Comparison of ENCODE assay signal across 18 cellular contexts in the genomic region with DNA sequence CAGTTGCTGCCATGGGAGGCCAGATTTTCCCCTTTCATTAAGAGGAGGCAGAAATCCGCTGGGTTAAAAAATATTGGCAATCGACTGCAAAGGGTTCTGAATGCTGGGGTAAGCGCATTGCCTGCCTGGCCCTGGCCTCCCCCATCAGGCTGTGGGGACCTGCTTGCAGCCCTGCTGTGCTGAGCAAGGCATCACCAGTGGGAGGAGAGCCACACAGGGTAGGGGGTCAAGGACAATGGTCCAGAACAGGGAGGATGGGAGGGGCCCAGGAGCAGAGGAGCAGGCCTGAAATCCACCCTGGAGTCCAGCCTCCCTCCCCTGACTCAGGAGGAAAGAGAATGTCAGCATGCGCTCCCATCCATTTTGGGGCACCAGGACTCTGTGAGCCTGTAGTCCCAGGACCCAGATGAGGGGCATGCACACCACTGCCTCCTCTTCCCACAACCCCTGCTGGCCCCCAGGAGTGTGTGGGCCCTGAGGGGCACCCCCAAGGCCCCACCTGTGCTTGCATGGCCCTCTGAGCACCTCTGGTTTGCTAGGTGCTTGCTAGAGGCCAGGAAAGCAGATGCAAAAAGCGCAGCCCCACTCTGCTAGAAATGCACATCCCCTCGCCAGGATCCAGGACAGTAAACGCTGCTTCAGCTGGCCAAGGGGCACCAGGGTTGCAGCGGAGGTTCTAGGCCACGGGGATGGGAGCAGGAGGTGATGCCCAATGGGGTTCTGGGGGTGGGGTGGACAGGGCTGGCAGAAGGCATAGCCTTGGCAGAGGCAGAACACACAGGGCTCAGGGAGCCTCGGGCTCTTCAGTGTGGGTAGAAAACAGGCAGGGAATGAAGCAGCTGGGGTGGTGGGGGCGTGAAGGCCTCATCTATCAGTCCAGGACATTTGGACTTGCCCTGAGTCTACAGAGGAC. TPM values are rescaled to one million over a fixed set of nuclear protein-coding genes. Genes with fewer than 3 reads are reported as not detected.
A peak's percentile ranks its signal among the peaks of the same experiment; 100 is the strongest.
DNase-seq lines count a peak whose midpoint lies in the region; ATAC-seq and TF ChIP-seq lines count a peak whose summit lies in the region.
"Had no signal": no experiment of that assay in that cellular context is flagged by ENCODE, and none has a peak within 500 bp of the region (broad histone marks: within the 10 kb centered on the region; RNA-seq: fewer than 3 reads in every experiment).

No MANE protein-coding gene starts in this region.

- peaks cover 4% of the 10 kb centered on the region for H3K36me3 Mint-ChIP-seq in chondrocyte (ENCODE audit: low read depth)
- H3K36me3 Mint-ChIP-seq in stimulated activated memory B cell treated with anti-CD40 and anti-IgM and Interleukin-4, amounts not matched to agents 10 μg/mL and 1 μg/mL and 100 μg/mL, for 72 hours: peaks cover 20% of the 10 kb centered on the region
- H3K36me3 Mint-ChIP-seq: activated naive CD4-positive, alpha-beta T cell treated with anti-CD3 and anti-CD28 coated beads, Interleukin-2, amount 10 ng/mL, durations not matched to agents 7 days and 5 days; CD8-positive, alpha-beta T cell had no signal

- H3K27ac Mint-ChIP-seq in chondrocyte (ENCODE audit: unreplicated experiment): no peak overlapping the region
- H3K27ac Mint-ChIP-seq in stimulated activated memory B cell treated with anti-CD40 and anti-IgM and Interleukin-4, amounts not matched to agents 10 μg/mL and 1 μg/mL and 100 μg/mL, for 72 hours: no peak overlapping the region
- H3K27ac Mint-ChIP-seq: activated naive CD4-positive, alpha-beta T cell treated with anti-CD3 and anti-CD28 coated beads, Interleukin-2, amount 10 ng/mL, durations not matched to agents 7 days and 5 days; CD8-positive, alpha-beta T cell had no signal

- no peaks in the 10 kb centered on the region for H3K4me1 ChIP-seq in HEK293 (ENCODE audit: control insufficient read depth, insufficient read depth, low read length)
- H3K4me1 ChIP-seq: foreskin keratinocyte, suprapubic skin had no signal

- peaks cover 18% of the 10 kb centered on the region for H3K27me3 Mint-ChIP-seq in chondrocyte (ENCODE audit: low read depth)
- no peaks in the 10 kb centered on the region for H3K27me3 Mint-ChIP-seq in stimulated activated memory B cell treated with anti-CD40 and anti-IgM and Interleukin-4, amounts not matched to agents 10 μg/mL and 1 μg/mL and 100 μg/mL, for 72 hours

- TF ChIP-seq CTCF in HEK293 (tag by site-specific recombination; IDR thresholded peaks at IDR 0.05): no peak
- no peak for TF ChIP-seq CTCF in chondrocyte (IDR thresholded peaks at IDR 0.05)

- POLR2A ChIA-PET in HEK293 (lab: Yijun Ruan, JAX): no interaction called here

- DNase-seq in chondrocyte (ENCODE audit: low spot score): peak; percentile 64
- peak; percentile 80 for DNase-seq in left kidney (ENCODE audit: low read depth, low spot score)
- DNase-seq in epidermal melanocyte (ENCODE audit: insufficient read length, low spot score): no peak
- no peak for DNase-seq in glomerular visceral epithelial cell (ENCODE audit: extremely low spot score)
- DNase-seq: activated naive CD4-positive, alpha-beta T cell treated with anti-CD3 and anti-CD28 coated beads, Interleukin-2, amount 10 ng/mL, durations not matched to agents 7 days and 5 days; CD8-positive, alpha-beta T cell; effector CD4-positive, alpha-beta T cell; foreskin keratinocyte; hippocampal formation; mesenchymal stem cell; NCI-H1092; NCI-H2029; SHP77 treated with DMSO at 0.1 percent for 48 hours had no signal

- H3K9me3 Mint-ChIP-seq in chondrocyte (ENCODE audit: low read depth): peaks cover 8% of the 10 kb centered on the region
- peaks cover 6% of the 10 kb centered on the region for H3K9me3 Mint-ChIP-seq in stimulated activated memory B cell treated with anti-CD40 and anti-IgM and Interleukin-4, amounts not matched to agents 10 μg/mL and 1 μg/mL and 100 μg/mL, for 72 hours

- CTCF ChIA-PET in HEK293 (lab: Yijun Ruan, JAX): no interaction called here

- H3K4me3 Mint-ChIP-seq in chondrocyte (ENCODE audit: unreplicated experiment): no peak overlapping the region
- no peak overlapping the region for H3K4me3 Mint-ChIP-seq in stimulated activated memory B cell treated with anti-CD40 and anti-IgM and Interleukin-4, amounts not matched to agents 10 μg/mL and 1 μg/mL and 100 μg/mL, for 72 hours
- H3K4me3 Mint-ChIP-seq: activated naive CD4-positive, alpha-beta T cell treated with anti-CD3 and anti-CD28 coated beads, Interleukin-2, amount 10 ng/mL, durations not matched to agents 7 days and 5 days; CD8-positive, alpha-beta T cell had no signal

- H3K36me3 ChIP-seq in HEK293 (ENCODE audit: control insufficient read depth in 2 of 2, insufficient read depth in 1 of 2, low read length in 2 of 2): no peaks in the 10 kb centered on the region
- H3K36me3 ChIP-seq: suprapubic skin had no signal

- no peaks in the 10 kb centered on the region for H3K4me1 Mint-ChIP-seq in chondrocyte (ENCODE audit: low read depth)
- H3K4me1 Mint-ChIP-seq in stimulated activated memory B cell treated with anti-CD40 and anti-IgM and Interleukin-4, amounts not matched to agents 10 μg/mL and 1 μg/mL and 100 μg/mL, for 72 hours: peaks cover 6% of the 10 kb centered on the region
- H3K4me1 Mint-ChIP-seq: activated naive CD4-positive, alpha-beta T cell treated with anti-CD3 and anti-CD28 coated beads, Interleukin-2, amount 10 ng/mL, durations not matched to agents 7 days and 5 days had no signal

- no peaks in the 10 kb centered on the region for H3K9me3 ChIP-seq in HEK293 (ENCODE audit: control insufficient read depth, insufficient read depth, low read depth, low read length)

- H3K27ac ChIP-seq in HEK293 (ENCODE audit: extremely low read depth, low read depth, low read length): no peak overlapping the region
- H3K27ac ChIP-seq: foreskin keratinocyte, suprapubic skin had no signal

- H3K4me3 ChIP-seq in HEK293 (ENCODE audit: low read depth, low read length): no peak overlapping the region
- H3K4me3 ChIP-seq: suprapubic skin had no signal

- peak; percentile 40 for ATAC-seq in stimulated activated memory B cell treated with anti-CD40 and anti-IgM and Interleukin-4, amounts not matched to agents 10 μg/mL and 1 μg/mL and 100 μg/mL, for 72 hours
- ATAC-seq in HG03378 (IDR thresholded peaks at IDR 0.05; ENCODE audit: unreplicated experiment): no peak
- ATAC-seq: CD8-positive, alpha-beta T cell; foreskin keratinocyte had no signal

TF ChIP-seq in HEK293, 187 proteins besides CTCF, POLR2A, EP300 and RAD21:
- TF ChIP-seq KLF16 (tag by site-specific recombination; IDR thresholded peaks at IDR 0.05): no peak
- TF ChIP-seq EGR2 (tag by site-specific recombination; IDR thresholded peaks at IDR 0.05; ENCODE audit: low read depth): peak; percentile 72
- peak; percentile 62 for TF ChIP-seq ZFHX2 (tag by site-specific recombination; conservative IDR thresholded peaks at IDR 0.05)
- TF ChIP-seq ZIC2 (tag by site-specific recombination; IDR thresholded peaks at IDR 0.05): peak; percentile 75

RNA-seq across cellular contexts. Expression of a gene that starts 14.6 kb away (rescaled TPM):
- total RNA-seq in chondrocyte: not detected in 3 replicates
- total RNA-seq: foreskin keratinocyte, LHCN-M2 had no signal

Comparison
In these comparisons a context has a peak if more than half of its experiments do, and no peak if none do; other contexts are left out.
1. DNase-seq: peak in chondrocyte (single experiment) and left kidney (single experiment); none in epidermal melanocyte (single experiment) and glomerular visceral epithelial cell (single experiment).